8 cellular contexts compared by ENCODE assay signal in genomic region chr2:15560988-15561573, GRCh38. TPM values are rescaled to one million over a fixed set of nuclear protein-coding genes. Genes with fewer than 3 reads are reported as not detected.
DNase-seq lines count a peak whose midpoint lies in the region; ATAC-seq, FAIRE-seq and TF ChIP-seq lines count a peak whose summit lies in the region.

Gene NBAS (minus strand): TSS chr2:15561334. CDS start chr2:15561304, 30 bp downstream.

- H3K4me1 Mint-ChIP-seq in dendritic cell treated with granulocyte-macrophage colony-stimulating factor and Interleukin-4, amounts not matched to agents 40 ng/mL and 50 ng/mL, for 4 days (ENCODE audit: low read depth) = peaks cover 32% of the 10 kb centered on the region

- no peaks in the 10 kb centered on the region for H3K27me3 ChIP-seq in BJ (ENCODE audit: control insufficient read depth, insufficient read depth, low read length)

- peak; percentile 41 for DNase-seq in BJ (ENCODE audit: low read depth)
- DNase-seq in GM19239 (ENCODE audit: insufficient read length, low spot score) = peak; percentile 60
- peak; percentile 100 for DNase-seq in NCI-H526 treated with DMSO at 0.1 percent for 48 hours (lab: John Stamatoyannopoulos, UW)
- DNase-seq in activated CD4-positive, alpha-beta T cell treated with anti-CD3 and anti-CD28 coated beads, Interleukin-2, amount 50 U/mL, for 1 hour = peak; percentile 70
- DNase-seq in left kidney (ENCODE audit: low read depth, low spot score) = peak; percentile 97
- peak; percentile 76 to 82 for DNase-seq in stimulated activated CD4-positive, alpha-beta T cell treated with anti-CD3 and anti-CD28 coated beads, Interleukin-2, amount 100 ng/mL, for 24 hours

- peak within 1 kb of the TSS; percentile 93 for H3K4me3 Mint-ChIP-seq in dendritic cell treated with granulocyte-macrophage colony-stimulating factor and Interleukin-4, amounts not matched to agents 40 ng/mL and 50 ng/mL, for 4 days

- peak within 1 kb of the TSS; percentile 88 for H3K27ac Mint-ChIP-seq in dendritic cell treated with granulocyte-macrophage colony-stimulating factor and Interleukin-4, amounts not matched to agents 40 ng/mL and 50 ng/mL, for 4 days

- POLR2A ChIA-PET in BJ (lab: Charles Lee) = interaction anchor here (0.7 kb wide), 1 partner anchor 16 kb away, joined by 24 read pairs; no protein-coding TSS in a partner anchor

- CTCF ChIA-PET in BJ (lab: Yijun Ruan, JAX) = interaction anchor here (0.6 to 1.7 kb wide), 6 partner anchors 9 to 28 kb away, joined by 3 to 6 read pairs (median 3); no protein-coding TSS in a partner anchor

- peak within 1 kb of the TSS; percentile 82 for H3K4me3 ChIP-seq in BJ (ENCODE audit: low read depth, low read length)

- no peaks in the 10 kb centered on the region for H3K9me3 Mint-ChIP-seq in dendritic cell treated with granulocyte-macrophage colony-stimulating factor and Interleukin-4, amounts not matched to agents 40 ng/mL and 50 ng/mL, for 4 days

- peaks cover 16% of the 10 kb centered on the region for H3K36me3 Mint-ChIP-seq in dendritic cell treated with granulocyte-macrophage colony-stimulating factor and Interleukin-4, amounts not matched to agents 40 ng/mL and 50 ng/mL, for 4 days (ENCODE audit: low read depth)

- peak; percentile 68 for ATAC-seq in HG03457 (IDR thresholded peaks at IDR 0.05; ENCODE audit: unreplicated experiment)

- intact Hi-C loops in dendritic cell treated with granulocyte-macrophage colony-stimulating factor and Interleukin-4, amounts not matched to agents 40 ng/mL and 50 ng/mL, for 4 days (cut with micrococcal nuclease) = loop anchor here (1.0 kb wide), 1 partner anchor 31 kb away; no protein-coding TSS in a partner anchor

- peak; percentile 92 for FAIRE-seq in GM19239 (lab: Jason Lieb, UNC)

- H3K36me3 ChIP-seq in BJ (ENCODE audit: control insufficient read depth, insufficient read depth, low read length) = no peaks in the 10 kb centered on the region

- H3K27me3 Mint-ChIP-seq in dendritic cell treated with granulocyte-macrophage colony-stimulating factor and Interleukin-4, amounts not matched to agents 40 ng/mL and 50 ng/mL, for 4 days = peaks cover 3% of the 10 kb centered on the region

- no peak for TF ChIP-seq CTCF in BJ (IDR thresholded peaks at IDR 0.05; ENCODE audit: insufficient read depth, low read depth, low read length)

RNA-seq across cellular contexts. Expression of gene NBAS, which starts in this region (rescaled TPM):
- 35.6 and 45.2 TPM in 2 replicates for polyA plus RNA-seq in BJ (2011; rRNA removed)
- polyA minus RNA-seq in BJ (2011; rRNA and poly(A)+ RNA removed) = 67.2 and 92.9 TPM in 2 replicates

Comparison
In these comparisons a context has a peak if more than half of its experiments do, and no peak if none do; other contexts are left out.
1. Peak in every context shown above with its lines: DNase-seq, ATAC-seq and H3K4me3 ChIP-seq.
2. DNase-seq: peak in every context shown above with its lines; median percentile 100 in NCI-H526 treated with DMSO at 0.1 percent for 48 hours; 97 in left kidney; 79 in stimulated activated CD4-positive, alpha-beta T cell treated with anti-CD3 and anti-CD28 coated beads, Interleukin-2, amount 100 ng/mL, for 24 hours; 70 in activated CD4-positive, alpha-beta T cell treated with anti-CD3 and anti-CD28 coated beads, Interleukin-2, amount 50 U/mL, for 1 hour; 60 in GM19239; 41 in BJ.